In the genomic region with DNA sequence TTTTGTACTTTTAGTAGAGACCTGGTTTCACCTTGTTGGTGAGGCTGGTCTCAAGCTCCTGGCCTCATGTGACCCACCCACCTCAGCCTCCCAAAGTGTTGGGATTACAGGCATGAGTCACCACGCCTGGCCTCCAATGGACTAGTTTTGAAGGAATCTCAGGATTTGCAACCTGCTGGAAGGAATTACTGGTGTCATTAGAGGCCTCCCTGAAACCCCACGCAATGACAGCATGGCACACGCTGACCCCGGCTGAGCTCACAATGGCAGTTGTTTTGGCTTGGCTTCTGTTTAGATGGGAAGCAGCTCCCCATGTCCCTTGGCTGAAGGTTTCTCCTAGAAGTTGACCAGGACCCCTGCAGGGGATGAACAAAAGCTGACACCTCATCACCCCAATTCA, we compare ENCODE assay signal across 33 cellular contexts. TPM values are rescaled to one million over a fixed set of nuclear protein-coding genes. Genes with fewer than 3 reads are reported as not detected.
A peak's percentile ranks its signal among the peaks of the same experiment; 100 is the strongest.
DNase-seq lines count a peak whose midpoint lies in the region; ATAC-seq, FAIRE-seq and TF ChIP-seq lines count a peak whose summit lies in the region.
"Had no signal": no experiment of that assay in that cellular context is flagged by ENCODE, and none has a peak within 500 bp of the region (broad histone marks: within the 10 kb centered on the region; RNA-seq: fewer than 3 reads in every experiment).

No MANE protein-coding gene starts in this region.

- no peaks in the 10 kb centered on the region for H3K27me3 ChIP-seq in SJCRH30
- H3K27me3 ChIP-seq: pancreas, right atrium auricular region, testis, uterus had no signal

- H3K27ac ChIP-seq in A549: no peak overlapping the region
- 0 out of 2 replicates have a peak overlapping the region, but pooled peaks have one; percentile 2 for H3K27ac ChIP-seq in SJCRH30
- H3K27ac ChIP-seq: left ventricle myocardium inferior, pancreas, PC-9, right atrium auricular region, testis, uterus had no signal

- no peak for DNase-seq in A549 (ENCODE audit: low read depth in 1 of 2, low spot score in 1 of 2)
- DNase-seq in ELR (ENCODE audit: low read depth): peak; percentile 23
- DNase-seq in SJCRH30: peak; percentile 30 to 50
- peak; percentile 17 for DNase-seq in kidney tubule cell (ENCODE audit: low spot score)
- DNase-seq in stimulated activated CD4-positive, alpha-beta T cell treated with anti-CD3 and anti-CD28 coated beads, Interleukin-15, amount 100 ng/mL, for 24 hours: no peak
- DNase-seq in activated naive CD4-positive, alpha-beta T cell treated with anti-CD3 and anti-CD28 coated beads for 36 hours: no peak
- DNase-seq: activated CD4-positive, CD25-positive, alpha-beta regulatory T cell treated with anti-CD3 and anti-CD28 coated beads, Interleukin-2, amount 50 U/mL, for 72 hours; activated CD8-positive, alpha-beta T cell treated with anti-CD3 and anti-CD28 coated beads, Interleukin-2, amount 10 ng/mL, durations not matched to agents 7 days and 5 days; anterior cingulate cortex; effector CD4-positive, alpha-beta T cell; GF-D8; left ventricle myocardium inferior; NCI-H1092 treated with DMSO at 0.1 percent for 48 hours; NCI-H187 treated with DMSO at 0.1 percent for 48 hours; NCI-H2171 treated with DMSO at 0.1 percent for 48 hours; NCI-H510A treated with DMSO at 0.1 percent for 48 hours; PC-9; stimulated activated CD4-positive, alpha-beta T cell treated with anti-CD3 and anti-CD28 coated beads, Interleukin-1b, Interleukin-23, amount 100 ng/mL, for 48 hours; stimulated activated naive CD8-positive, alpha-beta T cell treated with anti-CD3 and anti-CD28 coated beads, Interleukin-15, Interleukin-2, amounts not matched to agents 100 U/mL and 50 U/mL, for 24 hours; T-helper 2 cell; testis; uterus had no signal

- WGBS in A549 (ENCODE audit: missing lambda C conversion rate): 66% methylated on average over 4 of the region's 4 CpGs

- H3K9me3 ChIP-seq in A549 (no peaks in the 10 kb centered on the region), SJCRH30 (replicated peaks) (no peaks in the 10 kb centered on the region; the same call in 1 of the 2 replicates)
- H3K9me3 ChIP-seq: left ventricle myocardium inferior, pancreas, right atrium auricular region, testis, uterus had no signal

- no peak for FAIRE-seq in A549 (lab: Jason Lieb, UNC)
- FAIRE-seq: colon, pancreas had no signal

- no peak overlapping the region for H3K4me2 ChIP-seq in A549
- H3K4me2 ChIP-seq: PC-9, smooth muscle cell had no signal

- no peak overlapping the region for H3K27ac Mint-ChIP-seq in activated naive CD4-positive, alpha-beta T cell treated with anti-CD3 and anti-CD28 coated beads for 36 hours
- H3K27ac Mint-ChIP-seq: activated CD8-positive, alpha-beta T cell treated with anti-CD3 and anti-CD28 coated beads, Interleukin-2, amount 10 ng/mL, durations not matched to agents 7 days and 5 days; activated naive CD8-positive, alpha-beta T cell; activated T-helper 2 cell treated with anti-CD3 and anti-CD28 coated beads, Interferon-gamma antibody, Interleukin-2, Interleukin-4, amounts not matched to agents 10 μg/mL and 5 μg/mL and 100 μg/mL, durations not matched to agents 14 hours and 24 hours and 36 hours; B cell; IgD-negative memory B cell had no signal

- no peak for TF ChIP-seq RAD21 in A549 (conservative IDR thresholded peaks at IDR 0.05 in 1 of 2, IDR thresholded peaks at IDR 0.05 in 1 of 2)

- no peak for TF ChIP-seq EP300 in A549 (IDR thresholded peaks at IDR 0.05)

- CTCF ChIA-PET in A549 (lab: Yijun Ruan, JAX): interaction anchor here (0.8 to 12.2 kb wide), 10 partner anchors 14 to 752 kb away, joined by 3 to 160 read pairs (median 4); no protein-coding TSS in a partner anchor
- CTCF ChIA-PET in activated naive CD4-positive, alpha-beta T cell treated with anti-CD3 and anti-CD28 coated beads for 36 hours (lab: Charles Lee): interaction anchor here (1.0 to 1.8 kb wide), 2 partner anchors 552 to 609 kb away, joined by 3 to 4 read pairs; no protein-coding TSS in a partner anchor

- no peaks in the 10 kb centered on the region for H3K36me3 ChIP-seq in SJCRH30
- H3K36me3 ChIP-seq: left ventricle myocardium inferior, pancreas, right atrium auricular region, uterus had no signal

- POLR2A ChIA-PET in A549 (lab: Yijun Ruan, JAX): interaction anchor here (1.1 kb wide), 1 partner anchor 22 kb away, joined by 4 read pairs; no protein-coding TSS in a partner anchor

- H3K4me3 ChIP-seq in A549 (no peak overlapping the region), SJCRH30 (no peak overlapping the region)
- H3K4me3 ChIP-seq: left ventricle myocardium inferior, pancreas, PC-9, right atrium auricular region, smooth muscle cell, testis, uterus had no signal

- H3K27me3 Mint-ChIP-seq in activated naive CD4-positive, alpha-beta T cell treated with anti-CD3 and anti-CD28 coated beads for 36 hours (ENCODE audit: low read depth): no peaks in the 10 kb centered on the region
- H3K27me3 Mint-ChIP-seq: activated naive CD8-positive, alpha-beta T cell had no signal

- intact Hi-C loops in activated naive CD4-positive, alpha-beta T cell treated with anti-CD3 and anti-CD28 coated beads for 36 hours (cut with micrococcal nuclease): no loop called here

- TF ChIP-seq CTCF in A549 (IDR thresholded peaks at IDR 0.05): no peak

- ATAC-seq in A549 (no peak), GM21825 (IDR thresholded peaks at IDR 0.05; ENCODE audit: unreplicated experiment) (no peak), HG03571 (IDR thresholded peaks at IDR 0.05; ENCODE audit: unreplicated experiment) (no peak)
- ATAC-seq: activated CD8-positive, alpha-beta T cell treated with anti-CD3 and anti-CD28 coated beads, Interleukin-2, amount 10 ng/mL, durations not matched to agents 7 days and 5 days; pancreas; stimulated activated naive CD8-positive, alpha-beta T cell treated with anti-CD3 and anti-CD28 coated beads, Interleukin-15, Interleukin-2, amounts not matched to agents 100 U/mL and 50 U/mL, for 24 hours had no signal

- H3K36me3 Mint-ChIP-seq in activated naive CD4-positive, alpha-beta T cell treated with anti-CD3 and anti-CD28 coated beads for 36 hours (ENCODE audit: low read depth): no peaks in the 10 kb centered on the region
- H3K36me3 Mint-ChIP-seq: IgD-negative memory B cell had no signal

- no peaks in the 10 kb centered on the region for H3K4me1 ChIP-seq in A549
- peaks cover 37% of the 10 kb centered on the region for H3K4me1 ChIP-seq in SJCRH30
- H3K4me1 ChIP-seq: uterus had no signal

- H3K4me3 Mint-ChIP-seq in activated naive CD4-positive, alpha-beta T cell treated with anti-CD3 and anti-CD28 coated beads for 36 hours: no peak overlapping the region
- H3K4me3 Mint-ChIP-seq: activated CD8-positive, alpha-beta T cell treated with anti-CD3 and anti-CD28 coated beads, Interleukin-2, amount 10 ng/mL, durations not matched to agents 7 days and 5 days; activated naive CD8-positive, alpha-beta T cell; B cell; IgD-negative memory B cell; neural crest cell had no signal

- peaks cover 13% of the 10 kb centered on the region for H3K4me1 Mint-ChIP-seq in activated naive CD4-positive, alpha-beta T cell treated with anti-CD3 and anti-CD28 coated beads for 36 hours (ENCODE audit: low read depth)

- no peaks in the 10 kb centered on the region for H3K9me3 Mint-ChIP-seq in activated naive CD4-positive, alpha-beta T cell treated with anti-CD3 and anti-CD28 coated beads for 36 hours
- H3K9me3 Mint-ChIP-seq: activated T-helper 2 cell treated with anti-CD3 and anti-CD28 coated beads, Interferon-gamma antibody, Interleukin-2, Interleukin-4, amounts not matched to agents 10 μg/mL and 5 μg/mL and 100 μg/mL, durations not matched to agents 14 hours and 24 hours and 36 hours; IgD-negative memory B cell; neural crest cell had no signal

- no peak for TF ChIP-seq POLR2A in A549 (IDR thresholded peaks at IDR 0.05; ENCODE audit: low read length)

TF ChIP-seq in A549, 52 proteins besides CTCF, POLR2A, EP300 and RAD21:
- TF ChIP-seq, protein P1, sequence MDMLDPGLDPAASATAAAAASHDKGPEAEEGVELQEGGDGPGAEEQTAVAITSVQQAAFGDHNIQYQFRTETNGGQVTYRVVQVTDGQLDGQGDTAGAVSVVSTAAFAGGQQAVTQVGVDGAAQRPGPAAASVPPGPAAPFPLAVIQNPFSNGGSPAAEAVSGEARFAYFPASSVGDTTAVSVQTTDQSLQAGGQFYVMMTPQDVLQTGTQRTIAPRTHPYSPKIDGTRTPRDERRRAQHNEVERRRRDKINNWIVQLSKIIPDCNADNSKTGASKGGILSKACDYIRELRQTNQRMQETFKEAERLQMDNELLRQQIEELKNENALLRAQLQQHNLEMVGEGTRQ (IDR thresholded peaks at IDR 0.05): no peak
- no peak for TF ChIP-seq FOSL2 (IDR thresholded peaks at IDR 0.05)
- peak; percentile 15; the same call in 1 of the 2 replicates for TF ChIP-seq FOSL2 (CRISPR knock-in tag; IDR thresholded peaks at IDR 0.05)

RNA-seq across cellular contexts. Expression of a gene that starts 23.1 kb away (rescaled TPM):
- polyA plus RNA-seq in A549 (2011; rRNA removed) (129 and 161 TPM in 2 replicates), A549 (2017; fragmentation: RNase III; extraction: RNeasy Plus Mini Kit Qiagen cat#74134 plus additional on column Dnase treatment) (76.1 to 88.9 TPM (median 85.7 TPM) in 3 replicates)
- polyA plus RNA-seq in A549 (2012; cell fraction: cytosol; rRNA removed): 65.4 and 67.5 TPM in 2 replicates
- polyA plus RNA-seq in A549 (2012; cell fraction: nucleus; rRNA removed): 17.5 and 36.9 TPM in 2 replicates
- polyA minus RNA-seq in A549 (2011; rRNA and poly(A)+ RNA removed): 22.7 and 24.7 TPM in 2 replicates
- 179 and 184 TPM in 2 replicates for total RNA-seq in SJCRH30 (2014; rRNA removed; shearing (Covaris generic))
- 10 to 100 TPM; 67.8 to 69.2 TPM for total RNA-seq in activated naive CD4-positive, alpha-beta T cell treated with anti-CD3 and anti-CD28 coated beads for 36 hours

Comparison
In these comparisons a context has a peak if more than half of its experiments do, and no peak if none do; other contexts are left out.
1. DNase-seq: peak in ELR (single experiment), SJCRH30 (2 of 2) and kidney tubule cell (single experiment); none in A549 (0 of 2), stimulated activated CD4-positive, alpha-beta T cell treated with anti-CD3 and anti-CD28 coated beads, Interleukin-15, amount 100 ng/mL, for 24 hours (single experiment) and activated naive CD4-positive, alpha-beta T cell treated with anti-CD3 and anti-CD28 coated beads for 36 hours (single experiment).